In genomic region chr16:648071-648785, GRCh38 we compare ENCODE assay signal across 6 cellular contexts. TPM values are rescaled to one million over a fixed set of nuclear protein-coding genes. Genes with fewer than 3 reads are reported as not detected.
DNase-seq lines count a peak whose midpoint lies in the region; TF ChIP-seq lines count a peak whose summit lies in the region.

No MANE protein-coding gene starts in this region.

- DNase-seq in AG09309 (ENCODE audit: low read depth): no peak
- DNase-seq in activated CD4-positive, alpha-beta T cell treated with anti-CD3 and anti-CD28 coated beads, Interleukin-2, amount 10 ng/mL, durations not matched to agents 7 days and 5 days: no peak
- DNase-seq in tibial artery: no peak
- no peak for DNase-seq in T-helper 9 cell

- H3K36me3 ChIP-seq in HUES64 (ENCODE audit: insufficient read depth, low read length) (peaks cover 12% of the 10 kb centered on the region; the same call in 1 of the 2 replicates), iPS-20b (ENCODE audit: insufficient read depth, low read depth, low read length) (peaks cover under 1% of the 10 kb centered on the region; the same call in 1 of the 2 replicates), tibial artery (peaks cover 0 to 24% (median 7%) of the 10 kb centered on the region in 3 donors)

- TF ChIP-seq CTCF in AG09309 (IDR thresholded peaks at IDR 0.05; ENCODE audit: control insufficient read depth, insufficient read depth, low read depth, low read length, missing control alignments) (peak; percentile 51), tibial artery (IDR thresholded peaks at IDR 0.05) (no peak)

- POLR2A ChIA-PET in activated CD4-positive, alpha-beta T cell treated with anti-CD3 and anti-CD28 coated beads, Interleukin-2, amount 10 ng/mL, durations not matched to agents 7 days and 5 days (lab: Charles Lee): no interaction called here

- H3K4me1 ChIP-seq in HUES64 (ENCODE audit: insufficient read depth, low read length): no peaks in the 10 kb centered on the region
- peaks cover 3% of the 10 kb centered on the region; the same call in 1 of the 2 replicates for H3K4me1 ChIP-seq in iPS-20b (ENCODE audit: insufficient read depth, low read length)
- H3K4me1 ChIP-seq in tibial artery: peaks cover 7 to 48% (median 24%) of the 10 kb centered on the region in 4 donors

- CTCF ChIA-PET in activated CD4-positive, alpha-beta T cell treated with anti-CD3 and anti-CD28 coated beads, Interleukin-2, amount 10 ng/mL, durations not matched to agents 7 days and 5 days (lab: Charles Lee): interaction anchor here (0.7 to 1.5 kb wide), 8 partner anchors 11 to 59 kb away, joined by 3 to 7 read pairs (median 3); partner anchors contain the start of gene METTL26

- WGBS in HUES64: 39% methylated on average over 25 of the region's 25 CpGs

- peak overlapping the region; percentile 73 for H3K4me3 Mint-ChIP-seq in activated CD4-positive, alpha-beta T cell treated with anti-CD3 and anti-CD28 coated beads, Interleukin-2, amount 10 ng/mL, durations not matched to agents 7 days and 5 days

- H3K27me3 Mint-ChIP-seq in activated CD4-positive, alpha-beta T cell treated with anti-CD3 and anti-CD28 coated beads, Interleukin-2, amount 10 ng/mL, durations not matched to agents 7 days and 5 days: no peaks in the 10 kb centered on the region

- intact Hi-C loops in tibial artery (cut with DNase I; ENCODE audit: low total_unique reads): no loop called here

- H3K9me3 ChIP-seq in HUES64 (ENCODE audit: insufficient read depth, low read depth, low read length) (no peaks in the 10 kb centered on the region), iPS-20b (ENCODE audit: insufficient read depth, low read depth, low read length) (no peaks in the 10 kb centered on the region), tibial artery (no peaks in the 10 kb centered on the region)

- peak overlapping the region; percentile 82; the same call in 1 of the 2 replicates for H3K27ac ChIP-seq in HUES64 (ENCODE audit: low read depth, low read length)
- H3K27ac ChIP-seq in iPS-20b (ENCODE audit: low read length): peak overlapping the region; percentile 39
- H3K27ac ChIP-seq in tibial artery: peak overlapping the region; percentile 82 to 90

- H3K4me3 ChIP-seq in AG09309 (ENCODE audit: control insufficient read depth, low read depth, low read length): peak overlapping the region; percentile 70
- H3K4me3 ChIP-seq in HUES64 (ENCODE audit: low read length): peak overlapping the region; percentile 65
- peak overlapping the region; percentile 71 for H3K4me3 ChIP-seq in iPS-20b (ENCODE audit: low read length)
- H3K4me3 ChIP-seq in tibial artery: peak overlapping the region; percentile 81 to 84

- no peaks in the 10 kb centered on the region for H3K36me3 Mint-ChIP-seq in activated CD4-positive, alpha-beta T cell treated with anti-CD3 and anti-CD28 coated beads, Interleukin-2, amount 10 ng/mL, durations not matched to agents 7 days and 5 days (ENCODE audit: low read depth)

- H3K4me1 Mint-ChIP-seq in activated CD4-positive, alpha-beta T cell treated with anti-CD3 and anti-CD28 coated beads, Interleukin-2, amount 10 ng/mL, durations not matched to agents 7 days and 5 days: peaks cover 26% of the 10 kb centered on the region

- H3K9ac ChIP-seq in HUES64 (ENCODE audit: low read depth, low read length) (peak overlapping the region; percentile 74), iPS-20b (ENCODE audit: low read depth, low read length) (peak overlapping the region; percentile 71; the same call in 1 of the 2 replicates)

- H3K27me3 ChIP-seq in HUES64 (ENCODE audit: insufficient read depth, low read length) (peaks cover 2% of the 10 kb centered on the region; the same call in 1 of the 2 replicates), iPS-20b (ENCODE audit: insufficient read depth, low read length) (no peaks in the 10 kb centered on the region; the same call in 1 of the 2 replicates), tibial artery (no peaks in the 10 kb centered on the region)

- H3K9me3 Mint-ChIP-seq in activated CD4-positive, alpha-beta T cell treated with anti-CD3 and anti-CD28 coated beads, Interleukin-2, amount 10 ng/mL, durations not matched to agents 7 days and 5 days: no peaks in the 10 kb centered on the region

- peak overlapping the region; percentile 77 for H3K27ac Mint-ChIP-seq in activated CD4-positive, alpha-beta T cell treated with anti-CD3 and anti-CD28 coated beads, Interleukin-2, amount 10 ng/mL, durations not matched to agents 7 days and 5 days

RNA-seq across cellular contexts. Expression of gene WDR90, which starts 0.9 kb away (rescaled TPM):
- 26.0 TPM for polyA plus RNA-seq in HUES64 (2013, experiment 1 of 2)
- polyA plus RNA-seq in HUES64 (2013, experiment 2 of 2): 19.5 TPM
- total RNA-seq in activated CD4-positive, alpha-beta T cell treated with anti-CD3 and anti-CD28 coated beads, Interleukin-2, amount 10 ng/mL, durations not matched to agents 7 days and 5 days: 10 to 100 TPM; 54.9 to 81.6 TPM

RNA-seq across cellular contexts. Expression of gene MCRIP2, which starts 6.6 kb away (rescaled TPM):
- polyA plus RNA-seq in HUES64 (2013, experiment 1 of 2): 27.1 TPM
- 22.4 TPM for polyA plus RNA-seq in HUES64 (2013, experiment 2 of 2)
- 10 to 100 TPM; 17.3 to 20.2 TPM for total RNA-seq in activated CD4-positive, alpha-beta T cell treated with anti-CD3 and anti-CD28 coated beads, Interleukin-2, amount 10 ng/mL, durations not matched to agents 7 days and 5 days

RNA-seq across cellular contexts. Expression of gene METTL26, which starts 12.1 kb away (rescaled TPM):
- polyA plus RNA-seq in HUES64 (2013, experiment 1 of 2): 79.3 TPM
- polyA plus RNA-seq in HUES64 (2013, experiment 2 of 2): 81.6 TPM
- 10 to 100 TPM; 63.7 to 78.0 TPM for total RNA-seq in activated CD4-positive, alpha-beta T cell treated with anti-CD3 and anti-CD28 coated beads, Interleukin-2, amount 10 ng/mL, durations not matched to agents 7 days and 5 days

RNA-seq across cellular contexts. Expression of gene WFIKKN1, which starts 17.4 kb away (rescaled TPM):
- polyA plus RNA-seq in HUES64 (2013, experiment 1 of 2): 9.5 TPM
- 11.2 TPM for polyA plus RNA-seq in HUES64 (2013, experiment 2 of 2)
- 1 to 10 TPM; 1.8 to 2.7 TPM for total RNA-seq in activated CD4-positive, alpha-beta T cell treated with anti-CD3 and anti-CD28 coated beads, Interleukin-2, amount 10 ng/mL, durations not matched to agents 7 days and 5 days

RNA-seq across cellular contexts. Expression of gene RHOT2, which starts 19.7 kb away (rescaled TPM):
- polyA plus RNA-seq in HUES64 (2013, experiment 1 of 2): 96.7 TPM
- polyA plus RNA-seq in HUES64 (2013, experiment 2 of 2): 84.0 TPM
- 100 to 1,000 TPM; 128 to 150 TPM for total RNA-seq in activated CD4-positive, alpha-beta T cell treated with anti-CD3 and anti-CD28 coated beads, Interleukin-2, amount 10 ng/mL, durations not matched to agents 7 days and 5 days
